8 cellular contexts compared by ENCODE assay signal in genomic region chr4:112817933-112818921, GRCh38.
DNase-seq lines count a peak whose midpoint lies in the region; ATAC-seq and TF ChIP-seq lines count a peak whose summit lies in the region.

No MANE protein-coding gene starts in this region.

- H3K4me1 ChIP-seq in stomach = peaks cover 0 to 16% (median 0%) of the 10 kb centered on the region in 4 donors

- intact Hi-C loops in stomach (cut with DNase I; ENCODE audit: low total_unique reads) = no loop called here

- TF ChIP-seq CTCF in AG10803 (conservative IDR thresholded peaks at IDR 0.05; ENCODE audit: low read length) (no peak), VCaP (conservative IDR thresholded peaks at IDR 0.05) (no peak), epithelial cell of esophagus (IDR thresholded peaks at IDR 0.05; ENCODE audit: insufficient read depth, low read depth, low read length, missing control alignments) (no peak), stomach (IDR thresholded peaks at IDR 0.05) (no peak)

- no peak for TF ChIP-seq POLR2A in stomach (IDR thresholded peaks at IDR 0.05)

- H3K9me3 ChIP-seq in stomach = no peaks in the 10 kb centered on the region

- WGBS in stomach, 5 donors = 7 to 9% (median 9%) methylated on average over 16 of the region's 16 CpGs

- peak overlapping the region; percentile 73 for H3K27ac ChIP-seq in VCaP
- peak overlapping the region in 4 of 5 donors; percentile 8 to 69 (median 34) for H3K27ac ChIP-seq in stomach

- no peaks in the 10 kb centered on the region for H3K36me3 ChIP-seq in stomach

- no peak for TF ChIP-seq EP300 in stomach (IDR thresholded peaks at IDR 0.05)

- DNase-seq in AG10803 (ENCODE audit: low read depth) (peak; percentile 88), NCI-H2081 treated with DMSO at 0.1 percent for 48 hours (lab: John Stamatoyannopoulos, UW) (peak; percentile 26), epithelial cell of esophagus (ENCODE audit: low read depth) (peak; percentile 83), midbrain (lab: John Stamatoyannopoulos, UW) (peak; percentile 88), stomach (peak; percentile 25)

- no peaks in the 10 kb centered on the region for H3K27me3 ChIP-seq in stomach

- ATAC-seq in GM18520 (IDR thresholded peaks at IDR 0.05; ENCODE audit: unreplicated experiment) (peak; percentile 92), HG02943 (IDR thresholded peaks at IDR 0.05; ENCODE audit: low read depth, unreplicated experiment) (peak; percentile 89)

- H3K4me3 ChIP-seq in AG10803 (ENCODE audit: low read length) = peak overlapping the region; percentile 70
- peak overlapping the region; percentile 47 for H3K4me3 ChIP-seq in epithelial cell of esophagus (ENCODE audit: low read length)
- peak overlapping the region; percentile 29 to 46 (median 43) for H3K4me3 ChIP-seq in stomach

Comparison
In these comparisons a context has a peak if more than half of its experiments do, and no peak if none do; other contexts are left out.
1. Peak in every context shown above with its lines: DNase-seq, ATAC-seq, H3K4me3 ChIP-seq and H3K27ac ChIP-seq.
2. DNase-seq: peak in every context shown above with its lines; median percentile 88 in AG10803; 88 in midbrain; 83 in epithelial cell of esophagus; 26 in NCI-H2081 treated with DMSO at 0.1 percent for 48 hours; 25 in stomach.